ENCODE assay signal across 26 cellular contexts in the genomic region with DNA sequence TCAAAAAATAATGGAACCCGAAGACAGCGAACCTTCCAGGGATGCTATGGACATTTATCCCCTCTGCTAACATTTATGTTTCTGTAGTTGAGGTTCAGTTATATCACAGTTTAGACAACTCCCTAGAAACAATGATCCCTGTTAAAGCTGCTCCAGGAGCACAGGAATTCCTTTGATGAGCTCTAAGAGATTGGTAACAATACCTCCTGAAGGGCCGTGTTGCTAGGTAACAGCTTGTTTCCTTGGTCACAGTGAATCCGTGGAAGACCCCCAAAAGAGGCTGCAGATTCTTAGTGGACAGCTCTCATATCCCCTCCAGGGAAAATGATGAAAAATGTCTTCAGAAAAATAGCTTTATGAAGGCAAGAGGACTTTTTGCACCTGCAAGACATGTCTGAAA.
"Had no signal": no experiment of that assay in that cellular context is flagged by ENCODE, and none has a peak within 500 bp of the region (broad histone marks: within the 10 kb centered on the region; RNA-seq: fewer than 3 reads in every experiment).

No MANE protein-coding gene starts in this region.

- H3K4me1 ChIP-seq: colonic mucosa, esophagus squamous epithelium, left lung, stomach, vagina had no signal

- H3K4me3 Mint-ChIP-seq: activated CD4-positive, alpha-beta T cell treated with anti-CD3 and anti-CD28 coated beads, Interleukin-2, amount 10 ng/mL, durations not matched to agents 7 days and 5 days; activated CD8-positive, alpha-beta T cell treated with anti-CD3 and anti-CD28 coated beads, Interleukin-2, amount 10 ng/mL, durations not matched to agents 7 days and 5 days; activated naive CD8-positive, alpha-beta T cell treated with anti-CD3 and anti-CD28 coated beads, Interleukin-2, amount 50 U/mL, for 24 hours; activated T-cell treated with anti-CD3 and anti-CD28 coated beads, Interleukin-2, amount 50 U/mL, for 24 hours; central memory CD8-positive, alpha-beta T cell; stimulated activated effector memory CD8-positive, alpha-beta T cell treated with anti-CD3 and anti-CD28 coated beads, Interleukin-12 subunit alpha, Interleukin-12 subunit beta, amount 100 ng/mL, for 72 hours had no signal

- H3K9me3 ChIP-seq: colonic mucosa, esophagus squamous epithelium, left lung, ovary, stomach, vagina had no signal

- H3K36me3 ChIP-seq: brain microvascular endothelial cell, colonic mucosa, esophagus squamous epithelium, left lung, ovary, stomach, vagina had no signal

- H3K9me3 Mint-ChIP-seq: activated CD4-positive, alpha-beta T cell treated with anti-CD3 and anti-CD28 coated beads, Interleukin-2, amount 10 ng/mL, durations not matched to agents 7 days and 5 days; activated naive CD8-positive, alpha-beta T cell treated with anti-CD3 and anti-CD28 coated beads, Interleukin-2, amount 50 U/mL, for 24 hours; activated T-cell treated with anti-CD3 and anti-CD28 coated beads, Interleukin-2, amount 50 U/mL, for 24 hours; activated T-helper 2 cell treated with anti-CD3 and anti-CD28 coated beads, Interferon-gamma antibody, Interleukin-2, Interleukin-4, amounts not matched to agents 10 μg/mL and 5 μg/mL and 100 μg/mL, durations not matched to agents 14 hours and 24 hours and 36 hours; central memory CD8-positive, alpha-beta T cell had no signal

- H3K27ac ChIP-seq: brain microvascular endothelial cell, colonic mucosa, esophagus squamous epithelium, left lung, ovary, stomach, vagina had no signal

- H3K4me2 ChIP-seq: smooth muscle cell had no signal

- H3K27ac Mint-ChIP-seq: activated CD4-positive, alpha-beta T cell treated with anti-CD3 and anti-CD28 coated beads, Interleukin-2, amount 10 ng/mL, durations not matched to agents 7 days and 5 days; activated CD8-positive, alpha-beta T cell treated with anti-CD3 and anti-CD28 coated beads, Interleukin-2, amount 10 ng/mL, durations not matched to agents 7 days and 5 days; activated naive CD8-positive, alpha-beta T cell treated with anti-CD3 and anti-CD28 coated beads, Interleukin-2, amount 50 U/mL, for 24 hours; activated T-cell treated with anti-CD3 and anti-CD28 coated beads, Interleukin-2, amount 50 U/mL, for 24 hours; activated T-helper 2 cell treated with anti-CD3 and anti-CD28 coated beads, Interferon-gamma antibody, Interleukin-2, Interleukin-4, amounts not matched to agents 10 μg/mL and 5 μg/mL and 100 μg/mL, durations not matched to agents 14 hours and 24 hours and 36 hours; stimulated activated effector memory CD8-positive, alpha-beta T cell treated with anti-CD3 and anti-CD28 coated beads, Interleukin-12 subunit alpha, Interleukin-12 subunit beta, amount 100 ng/mL, for 72 hours had no signal

- DNase-seq: activated CD4-positive, alpha-beta T cell treated with anti-CD3 and anti-CD28 coated beads, Interleukin-2, amount 10 ng/mL, durations not matched to agents 7 days and 5 days; activated CD8-positive, alpha-beta T cell treated with anti-CD3 and anti-CD28 coated beads, Interleukin-2, amount 10 ng/mL, durations not matched to agents 7 days and 5 days; activated naive CD4-positive, alpha-beta T cell treated with Interleukin-2 at 50 U/mL for 16 hours; activated naive CD8-positive, alpha-beta T cell treated with anti-CD3 and anti-CD28 coated beads, Interleukin-2, amount 50 U/mL, for 24 hours; activated T-cell treated with anti-CD3 and anti-CD28 coated beads, Interleukin-2, amount 50 U/mL, for 24 hours; aorta; brain microvascular endothelial cell; colonic mucosa; effector CD8-positive, alpha-beta T cell; esophagus squamous epithelium; kidney; left lung; midbrain; ovary; stimulated activated CD4-positive, alpha-beta T cell treated with anti-CD3 and anti-CD28 coated beads, Interleukin-4, amount 100 ng/mL, for 1 hour; stomach; T-helper 1 cell; T-helper 9 cell; trophoblast cell had no signal

- ATAC-seq: activated CD4-positive, CD25-positive, alpha-beta regulatory T cell treated with anti-CD3 and anti-CD28 coated beads, Interleukin-2, amount 50 U/mL, for 24 hours; activated CD8-positive, alpha-beta T cell treated with anti-CD3 and anti-CD28 coated beads, Interleukin-2, amount 10 ng/mL, durations not matched to agents 7 days and 5 days; activated naive CD8-positive, alpha-beta T cell treated with anti-CD3 and anti-CD28 coated beads, Interleukin-2, amount 50 U/mL, for 24 hours; left lung; sciatic nerve; stimulated activated effector memory CD8-positive, alpha-beta T cell treated with anti-CD3 and anti-CD28 coated beads, Interleukin-12 subunit alpha, Interleukin-12 subunit beta, amount 100 ng/mL, for 72 hours had no signal

- H3K36me3 Mint-ChIP-seq: stimulated activated effector memory CD8-positive, alpha-beta T cell treated with anti-CD3 and anti-CD28 coated beads, Interleukin-12 subunit alpha, Interleukin-12 subunit beta, amount 100 ng/mL, for 72 hours had no signal

- H3K4me1 Mint-ChIP-seq: activated CD4-positive, alpha-beta T cell treated with anti-CD3 and anti-CD28 coated beads, Interleukin-2, amount 10 ng/mL, durations not matched to agents 7 days and 5 days; activated naive CD8-positive, alpha-beta T cell treated with anti-CD3 and anti-CD28 coated beads, Interleukin-2, amount 50 U/mL, for 24 hours; central memory CD8-positive, alpha-beta T cell; stimulated activated effector memory CD8-positive, alpha-beta T cell treated with anti-CD3 and anti-CD28 coated beads, Interleukin-12 subunit alpha, Interleukin-12 subunit beta, amount 100 ng/mL, for 72 hours had no signal

- H3K4me3 ChIP-seq: colonic mucosa, esophagus squamous epithelium, left lung, ovary, smooth muscle cell, stomach, vagina had no signal

- FAIRE-seq: kidney had no signal

- H3K27me3 ChIP-seq: brain microvascular endothelial cell, colonic mucosa, esophagus squamous epithelium, left lung, ovary, stomach, vagina had no signal

- H3K27me3 Mint-ChIP-seq: activated naive CD8-positive, alpha-beta T cell treated with anti-CD3 and anti-CD28 coated beads, Interleukin-2, amount 50 U/mL, for 24 hours; activated T-cell treated with anti-CD3 and anti-CD28 coated beads, Interleukin-2, amount 50 U/mL, for 24 hours; central memory CD8-positive, alpha-beta T cell had no signal
